In genomic region chr2:9631976-9632700, GRCh38 we compare ENCODE assay signal across 10 cellular contexts. TPM values are rescaled to one million over a fixed set of nuclear protein-coding genes. Genes with fewer than 3 reads are reported as not detected.
DNase-seq lines count a peak whose midpoint lies in the region; ATAC-seq lines count a peak whose summit lies in the region.
"Had no signal": no experiment of that assay in that cellular context is flagged by ENCODE, and none has a peak within 500 bp of the region (broad histone marks: within the 10 kb centered on the region; RNA-seq: fewer than 3 reads in every experiment).

No MANE protein-coding gene starts in this region.

- ATAC-seq in activated T-cell treated with anti-CD3 and anti-CD28 coated beads, Interleukin-2, amount 50 U/mL, for 4 hours = no peak
- no peak for ATAC-seq in stimulated activated naive CD8-positive, alpha-beta T cell treated with anti-CD3 and anti-CD28 coated beads, Interleukin-15, amount 100 ng/mL, for 72 hours
- no peak for ATAC-seq in HG03280 (IDR thresholded peaks at IDR 0.05; ENCODE audit: unreplicated experiment)

- peak overlapping the region; percentile 85 for H3K4me3 Mint-ChIP-seq in activated T-cell treated with anti-CD3 and anti-CD28 coated beads, Interleukin-2, amount 50 U/mL, for 4 hours
- H3K4me3 Mint-ChIP-seq in activated naive CD8-positive, alpha-beta T cell treated with anti-CD3 and anti-CD28 coated beads for 36 hours = peak overlapping the region; percentile 24
- H3K4me3 Mint-ChIP-seq in stimulated activated naive CD8-positive, alpha-beta T cell treated with anti-CD3 and anti-CD28 coated beads, Interleukin-15, amount 100 ng/mL, for 72 hours = peak overlapping the region; percentile 63 to 72

- no peaks in the 10 kb centered on the region for H3K9me3 Mint-ChIP-seq in activated T-cell treated with anti-CD3 and anti-CD28 coated beads, Interleukin-2, amount 50 U/mL, for 4 hours
- peaks cover 2% of the 10 kb centered on the region for H3K9me3 Mint-ChIP-seq in activated naive CD8-positive, alpha-beta T cell treated with anti-CD3 and anti-CD28 coated beads for 36 hours
- peaks cover 0 to 7% of the 10 kb centered on the region in 2 donors for H3K9me3 Mint-ChIP-seq in stimulated activated naive CD8-positive, alpha-beta T cell treated with anti-CD3 and anti-CD28 coated beads, Interleukin-15, amount 100 ng/mL, for 72 hours

- H3K36me3 Mint-ChIP-seq in activated T-cell treated with anti-CD3 and anti-CD28 coated beads, Interleukin-2, amount 50 U/mL, for 4 hours (ENCODE audit: insufficient read depth) = peaks cover 29% of the 10 kb centered on the region
- peaks cover 34% of the 10 kb centered on the region for H3K36me3 Mint-ChIP-seq in activated naive CD8-positive, alpha-beta T cell treated with anti-CD3 and anti-CD28 coated beads for 36 hours

- H3K4me1 Mint-ChIP-seq in activated T-cell treated with anti-CD3 and anti-CD28 coated beads, Interleukin-2, amount 50 U/mL, for 4 hours (ENCODE audit: low read depth) = peaks cover 28% of the 10 kb centered on the region
- peaks cover 33% of the 10 kb centered on the region for H3K4me1 Mint-ChIP-seq in activated naive CD8-positive, alpha-beta T cell treated with anti-CD3 and anti-CD28 coated beads for 36 hours
- H3K4me1 Mint-ChIP-seq in stimulated activated naive CD8-positive, alpha-beta T cell treated with anti-CD3 and anti-CD28 coated beads, Interleukin-15, amount 100 ng/mL, for 72 hours = peaks cover 38% of the 10 kb centered on the region

- no peaks in the 10 kb centered on the region for H3K27me3 Mint-ChIP-seq in activated T-cell treated with anti-CD3 and anti-CD28 coated beads, Interleukin-2, amount 50 U/mL, for 4 hours (ENCODE audit: low read depth)
- no peaks in the 10 kb centered on the region for H3K27me3 Mint-ChIP-seq in activated naive CD8-positive, alpha-beta T cell treated with anti-CD3 and anti-CD28 coated beads for 36 hours
- peaks cover 18% of the 10 kb centered on the region for H3K27me3 Mint-ChIP-seq in stimulated activated naive CD8-positive, alpha-beta T cell treated with anti-CD3 and anti-CD28 coated beads, Interleukin-15, amount 100 ng/mL, for 72 hours

- H3K27ac Mint-ChIP-seq in activated naive CD8-positive, alpha-beta T cell treated with anti-CD3 and anti-CD28 coated beads for 36 hours = no peak overlapping the region
- H3K27ac Mint-ChIP-seq in stimulated activated naive CD8-positive, alpha-beta T cell treated with anti-CD3 and anti-CD28 coated beads, Interleukin-15, amount 100 ng/mL, for 72 hours = peak overlapping the region in 1 of 2 donors; percentile 29

- no peak for DNase-seq in activated T-cell treated with anti-CD3 and anti-CD28 coated beads, Interleukin-2, amount 50 U/mL, for 4 hours
- DNase-seq in activated T-cell treated with anti-CD3 and anti-CD28 coated beads, Interleukin-2, amount 50 U/mL, for 48 hours = no peak
- DNase-seq in activated naive CD8-positive, alpha-beta T cell treated with anti-CD3 and anti-CD28 coated beads for 36 hours = no peak
- DNase-seq in iPS-NIHi11 (ENCODE audit: low spot score) (peak; percentile 60), germinal center (ENCODE audit: low spot score) (no peak)
- no peak for DNase-seq in stimulated activated naive CD8-positive, alpha-beta T cell treated with anti-CD3 and anti-CD28 coated beads, Interleukin-15, amount 100 ng/mL, for 72 hours
- DNase-seq in activated effector memory CD4-positive, alpha-beta T cell treated with anti-CD3 and anti-CD28 coated beads, Interleukin-2, amount 50 U/mL, for 16 hours = no peak
- DNase-seq: MM.1S; stimulated activated CD4-positive, alpha-beta T cell treated with anti-CD3 and anti-CD28 coated beads, Interleukin-4, amount 100 ng/mL, for 4 hours had no signal

RNA-seq across cellular contexts. Expression of gene YWHAQ, which starts 1.3 kb away (rescaled TPM):
- total RNA-seq in activated T-cell treated with anti-CD3 and anti-CD28 coated beads, Interleukin-2, amount 50 U/mL, for 4 hours = 100 to 1,000 TPM; 641 to 717 (median 687) TPM
- 100 to 1,000 TPM; 314 to 317 TPM for total RNA-seq in activated naive CD8-positive, alpha-beta T cell treated with anti-CD3 and anti-CD28 coated beads for 36 hours

Comparison
In these comparisons a context has a peak if more than half of its experiments do, and no peak if none do; other contexts are left out.
1. H3K4me3 Mint-ChIP-seq: peak in every context shown above with its lines; median percentile 85 in activated T-cell treated with anti-CD3 and anti-CD28 coated beads, Interleukin-2, amount 50 U/mL, for 4 hours; 68 in stimulated activated naive CD8-positive, alpha-beta T cell treated with anti-CD3 and anti-CD28 coated beads, Interleukin-15, amount 100 ng/mL, for 72 hours; 24 in activated naive CD8-positive, alpha-beta T cell treated with anti-CD3 and anti-CD28 coated beads for 36 hours.